ENCODE assay signal across 8 cellular contexts in the genomic region with DNA sequence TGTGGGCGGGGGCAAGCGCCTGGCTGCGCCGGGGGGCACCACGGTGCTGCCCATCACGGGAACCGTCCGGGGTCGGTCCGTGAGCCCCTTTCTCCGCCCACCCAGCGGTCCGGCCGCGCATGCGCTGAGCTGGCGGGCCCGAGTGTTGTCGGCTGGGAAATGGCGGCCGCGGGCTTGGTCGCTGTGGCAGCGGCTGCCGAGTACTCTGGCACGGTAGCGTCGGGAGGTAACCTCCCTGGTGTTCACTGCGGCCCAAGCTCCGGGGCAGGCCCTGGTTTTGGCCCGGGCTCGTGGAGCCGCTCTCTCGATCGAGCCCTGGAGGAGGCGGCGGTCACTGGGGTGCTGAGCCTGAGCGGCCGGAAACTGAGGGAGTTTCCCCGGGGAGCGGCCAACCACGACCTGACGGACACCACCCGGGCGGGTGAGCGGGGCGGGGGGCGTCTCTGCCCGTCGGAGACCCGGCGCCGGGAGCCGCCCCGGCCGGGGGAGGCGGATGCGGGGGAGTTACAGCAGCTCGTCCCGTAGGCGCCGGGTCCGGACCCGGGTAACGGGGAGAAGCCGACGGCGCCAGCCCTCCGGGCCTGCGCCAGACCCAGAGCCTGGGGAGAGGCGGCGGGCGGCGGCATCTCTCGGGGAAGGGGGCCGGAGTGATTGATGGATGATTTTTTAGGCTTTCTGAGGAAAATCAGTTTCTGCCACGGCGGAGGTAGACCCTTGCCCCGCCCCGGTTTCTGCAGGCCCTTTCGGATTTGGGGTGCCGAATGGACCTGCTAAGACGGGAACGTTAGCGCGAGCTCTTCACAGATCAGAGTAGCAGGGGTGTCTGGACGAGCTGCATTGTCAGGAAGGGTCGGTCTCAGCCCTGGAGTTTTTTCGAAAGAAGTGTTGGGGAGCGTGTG. TPM values are rescaled to one million over a fixed set of nuclear protein-coding genes. Genes with fewer than 3 reads are reported as not detected.
DNase-seq lines count a peak whose midpoint lies in the region; ATAC-seq and TF ChIP-seq lines count a peak whose summit lies in the region.

A gene (plus strand): TSS at position 135 of the 899 bp plus-strand sequence. CDS start 25 bp downstream, at position 160.

- peaks cover 0 to 35% (median 6%) of the 10 kb centered on the region in 11 experiments; a peak in 7 of 22 replicates for H4K20me1 ChIP-seq in BLaER1 treated with 17β-estradiol and CSF1 and Interleukin-3, amounts not matched to agents 10 nM and 100 nM

- TF ChIP-seq CTCF in dorsolateral prefrontal cortex (IDR thresholded peaks at IDR 0.05 in 54 of 56, conservative IDR thresholded peaks at IDR 0.05 in 2 of 56; ENCODE audit: low read depth in 1 of 56, partially characterized antibody in 56 of 56) (peak in 20 of 56 donors; percentile 7 to 45 (median 18)), liver (IDR thresholded peaks at IDR 0.05; ENCODE audit: low read depth, low read length, missing input control) (no peak)

- WGBS in liver: under 1% methylated on average over 90 of the region's 90 CpGs

- TF ChIP-seq RAD21 in liver (IDR thresholded peaks at IDR 0.05): no peak

- intact Hi-C loops in activated CD4-positive, alpha-beta memory T cell treated with anti-CD3 and anti-CD28 coated beads for 36 hours (cut with micrococcal nuclease): loop anchor here (1.0 to 5.0 kb wide), 3 partner anchors 41 to 56 kb away; a partner anchor contains a TSS
- intact Hi-C loops in dorsolateral prefrontal cortex (cut with DNase I): loop anchor here (1.0 to 10.0 kb wide), 4 partner anchors 39 to 113 kb away; a partner anchor contains a TSS

- H3K9me3 Mint-ChIP-seq in activated CD4-positive, alpha-beta memory T cell treated with anti-CD3 and anti-CD28 coated beads for 36 hours: no peaks in the 10 kb centered on the region

- peaks cover 20 to 38% (median 31%) of the 10 kb centered on the region in 10 experiments for H3K4me1 ChIP-seq in BLaER1 treated with 17β-estradiol and CSF1 and Interleukin-3, amounts not matched to agents 10 nM and 100 nM
- H3K4me1 ChIP-seq in liver (ENCODE audit: control insufficient read depth in 4 of 4, insufficient read depth in 4 of 4, low read length in 3 of 4): peaks cover 3 to 22% (median 5%) of the 10 kb centered on the region in 4 donors

- peak within 1 kb of the TSS; percentile 85 for H3K4me3 Mint-ChIP-seq in activated CD4-positive, alpha-beta memory T cell treated with anti-CD3 and anti-CD28 coated beads for 36 hours

- peak within 1 kb of the TSS; percentile 73 to 92 (median 84) for H3K4me2 ChIP-seq in BLaER1 treated with 17β-estradiol and CSF1 and Interleukin-3, amounts not matched to agents 10 nM and 100 nM

- H3K4me3 ChIP-seq in BLaER1 treated with 17β-estradiol and CSF1 and Interleukin-3, amounts not matched to agents 10 nM and 100 nM: peak within 1 kb of the TSS; percentile 78 to 92 (median 82)
- H3K4me3 ChIP-seq in dorsolateral prefrontal cortex (peak within 1 kb of the TSS; percentile 69 to 98 (median 90)), liver (ENCODE audit: low read depth in 1 of 3, low read length in 3 of 3) (peak within 1 kb of the TSS; percentile 83 to 92 (median 91))

- H3K9me3 ChIP-seq in BLaER1 treated with 17β-estradiol and CSF1 and Interleukin-3, amounts not matched to agents 10 nM and 100 nM (replicated peaks in 1 of 11): no peaks in the 10 kb centered on the region
- H3K9me3 ChIP-seq in liver (ENCODE audit: control insufficient read depth in 4 of 4, low read length in 3 of 4): no peaks in the 10 kb centered on the region

- peaks cover 5 to 25% (median 22%) of the 10 kb centered on the region in 11 experiments; a peak in 18 of 22 replicates for H3K36me3 ChIP-seq in BLaER1 treated with 17β-estradiol and CSF1 and Interleukin-3, amounts not matched to agents 10 nM and 100 nM
- no peaks in the 10 kb centered on the region for H3K36me3 ChIP-seq in liver (ENCODE audit: control insufficient read depth in 4 of 4, insufficient read depth in 3 of 4, low read depth in 1 of 4, low read length in 3 of 4)

- ATAC-seq in HG03442 (IDR thresholded peaks at IDR 0.05; ENCODE audit: unreplicated experiment): peak; percentile 81

- no peaks in the 10 kb centered on the region for H3K27me3 Mint-ChIP-seq in activated CD4-positive, alpha-beta memory T cell treated with anti-CD3 and anti-CD28 coated beads for 36 hours

- POLR2A ChIA-PET in activated CD4-positive, alpha-beta memory T cell treated with anti-CD3 and anti-CD28 coated beads for 36 hours (lab: Charles Lee): interaction anchor here (0.9 to 2.1 kb wide), 5 partner anchors 17 to 79 kb away, joined by 3 to 6 read pairs (median 6); no protein-coding TSS in a partner anchor

- H3K4me1 Mint-ChIP-seq in activated CD4-positive, alpha-beta memory T cell treated with anti-CD3 and anti-CD28 coated beads for 36 hours (ENCODE audit: low read depth): peaks cover 30% of the 10 kb centered on the region

- peak within 1 kb of the TSS; percentile 92 to 99 (median 96) for H3K9ac ChIP-seq in BLaER1 treated with 17β-estradiol and CSF1 and Interleukin-3, amounts not matched to agents 10 nM and 100 nM
- peak within 1 kb of the TSS; percentile 53 to 84 for H3K9ac ChIP-seq in liver (ENCODE audit: low read depth in 1 of 2, low read length in 2 of 2)

- H3K27ac ChIP-seq in BLaER1 treated with 17β-estradiol and CSF1 and Interleukin-3, amounts not matched to agents 10 nM and 100 nM: peak within 1 kb of the TSS; percentile 91 to 99 (median 95)
- H3K27ac ChIP-seq in dorsolateral prefrontal cortex (peak within 1 kb of the TSS; percentile 68 to 98 (median 94)), liver (ENCODE audit: low read depth in 1 of 2, low read length in 2 of 2) (peak within 1 kb of the TSS; percentile 91 to 96)

- DNase-seq in GM19240 (ENCODE audit: insufficient read length, low spot score) (peak; percentile 45), NCI-H748 (lab: John Stamatoyannopoulos, UW; ENCODE audit: unreplicated experiment) (peak; percentile 76), dorsolateral prefrontal cortex (peak; percentile 60 to 88 (median 72))
- DNase-seq in activated CD4-positive, alpha-beta memory T cell treated with anti-CD3 and anti-CD28 coated beads for 36 hours: peak; percentile 87
- DNase-seq in stimulated activated CD4-positive, alpha-beta T cell treated with anti-CD3 and anti-CD28 coated beads, Interleukin-4, amount 100 ng/mL, for 1 hour: peak; percentile 85

- H3K36me3 Mint-ChIP-seq in activated CD4-positive, alpha-beta memory T cell treated with anti-CD3 and anti-CD28 coated beads for 36 hours: no peaks in the 10 kb centered on the region

- H3K27me3 ChIP-seq in BLaER1 treated with 17β-estradiol and CSF1 and Interleukin-3, amounts not matched to agents 10 nM and 100 nM: no peaks in the 10 kb centered on the region
- no peaks in the 10 kb centered on the region for H3K27me3 ChIP-seq in dorsolateral prefrontal cortex
- no peaks in the 10 kb centered on the region for H3K27me3 ChIP-seq in liver (ENCODE audit: control insufficient read depth in 4 of 4, insufficient read depth in 4 of 4, low read length in 3 of 4)

- CTCF ChIA-PET in activated CD4-positive, alpha-beta memory T cell treated with anti-CD3 and anti-CD28 coated beads for 36 hours (lab: Charles Lee): interaction anchor here (0.5 to 2.0 kb wide), 7 partner anchors 10 to 289 kb away, joined by 3 to 8 read pairs (median 3); a partner anchor contains a TSS

- H3K27ac Mint-ChIP-seq in activated CD4-positive, alpha-beta memory T cell treated with anti-CD3 and anti-CD28 coated beads for 36 hours: peak within 1 kb of the TSS; percentile 88

TF ChIP-seq in liver, 16 proteins besides CTCF, POLR2A, EP300 and RAD21 (continues in another document):
- TF ChIP-seq GABPA (IDR thresholded peaks at IDR 0.05 in 1 of 2, conservative IDR thresholded peaks at IDR 0.05 in 1 of 2): peak in 1 of 2 donors; percentile 40
- TF ChIP-seq, protein P1, sequence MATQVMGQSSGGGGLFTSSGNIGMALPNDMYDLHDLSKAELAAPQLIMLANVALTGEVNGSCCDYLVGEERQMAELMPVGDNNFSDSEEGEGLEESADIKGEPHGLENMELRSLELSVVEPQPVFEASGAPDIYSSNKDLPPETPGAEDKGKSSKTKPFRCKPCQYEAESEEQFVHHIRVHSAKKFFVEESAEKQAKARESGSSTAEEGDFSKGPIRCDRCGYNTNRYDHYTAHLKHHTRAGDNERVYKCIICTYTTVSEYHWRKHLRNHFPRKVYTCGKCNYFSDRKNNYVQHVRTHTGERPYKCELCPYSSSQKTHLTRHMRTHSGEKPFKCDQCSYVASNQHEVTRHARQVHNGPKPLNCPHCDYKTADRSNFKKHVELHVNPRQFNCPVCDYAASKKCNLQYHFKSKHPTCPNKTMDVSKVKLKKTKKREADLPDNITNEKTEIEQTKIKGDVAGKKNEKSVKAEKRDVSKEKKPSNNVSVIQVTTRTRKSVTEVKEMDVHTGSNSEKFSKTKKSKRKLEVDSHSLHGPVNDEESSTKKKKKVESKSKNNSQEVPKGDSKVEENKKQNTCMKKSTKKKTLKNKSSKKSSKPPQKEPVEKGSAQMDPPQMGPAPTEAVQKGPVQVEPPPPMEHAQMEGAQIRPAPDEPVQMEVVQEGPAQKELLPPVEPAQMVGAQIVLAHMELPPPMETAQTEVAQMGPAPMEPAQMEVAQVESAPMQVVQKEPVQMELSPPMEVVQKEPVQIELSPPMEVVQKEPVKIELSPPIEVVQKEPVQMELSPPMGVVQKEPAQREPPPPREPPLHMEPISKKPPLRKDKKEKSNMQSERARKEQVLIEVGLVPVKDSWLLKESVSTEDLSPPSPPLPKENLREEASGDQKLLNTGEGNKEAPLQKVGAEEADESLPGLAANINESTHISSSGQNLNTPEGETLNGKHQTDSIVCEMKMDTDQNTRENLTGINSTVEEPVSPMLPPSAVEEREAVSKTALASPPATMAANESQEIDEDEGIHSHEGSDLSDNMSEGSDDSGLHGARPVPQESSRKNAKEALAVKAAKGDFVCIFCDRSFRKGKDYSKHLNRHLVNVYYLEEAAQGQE (IDR thresholded peaks at IDR 0.05): peak; percentile 42
- TF ChIP-seq FOXA1 (IDR thresholded peaks at IDR 0.05): no peak
- TF ChIP-seq, protein P2, sequence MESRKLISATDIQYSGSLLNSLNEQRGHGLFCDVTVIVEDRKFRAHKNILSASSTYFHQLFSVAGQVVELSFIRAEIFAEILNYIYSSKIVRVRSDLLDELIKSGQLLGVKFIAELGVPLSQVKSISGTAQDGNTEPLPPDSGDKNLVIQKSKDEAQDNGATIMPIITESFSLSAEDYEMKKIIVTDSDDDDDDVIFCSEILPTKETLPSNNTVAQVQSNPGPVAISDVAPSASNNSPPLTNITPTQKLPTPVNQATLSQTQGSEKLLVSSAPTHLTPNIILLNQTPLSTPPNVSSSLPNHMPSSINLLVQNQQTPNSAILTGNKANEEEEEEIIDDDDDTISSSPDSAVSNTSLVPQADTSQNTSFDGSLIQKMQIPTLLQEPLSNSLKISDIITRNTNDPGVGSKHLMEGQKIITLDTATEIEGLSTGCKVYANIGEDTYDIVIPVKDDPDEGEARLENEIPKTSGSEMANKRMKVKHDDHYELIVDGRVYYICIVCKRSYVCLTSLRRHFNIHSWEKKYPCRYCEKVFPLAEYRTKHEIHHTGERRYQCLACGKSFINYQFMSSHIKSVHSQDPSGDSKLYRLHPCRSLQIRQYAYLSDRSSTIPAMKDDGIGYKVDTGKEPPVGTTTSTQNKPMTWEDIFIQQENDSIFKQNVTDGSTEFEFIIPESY (IDR thresholded peaks at IDR 0.05): no peak

RNA-seq across cellular contexts. Expression of the gene that starts here (rescaled TPM):
- total RNA-seq in activated CD4-positive, alpha-beta memory T cell treated with anti-CD3 and anti-CD28 coated beads for 36 hours: 10 to 100 TPM; 50.1 to 51.1 TPM
- total RNA-seq in dorsolateral prefrontal cortex: 10 to 100 TPM; 42.2 to 98.1 (median 64.6) TPM
- 10 to 100 TPM; 32.6 to 67.2 TPM for total RNA-seq in liver
- 1 to 10 TPM; 6.2 to 6.8 TPM for polyA plus RNA-seq in liver

Comparison
In these comparisons a context has a peak if more than half of its experiments do, and no peak if none do; other contexts are left out.
1. Peak in every context shown above with its lines: DNase-seq, ATAC-seq, H3K4me3 ChIP-seq and H3K27ac ChIP-seq.